ENCODE assay signal across 8 cellular contexts in the genomic region with DNA sequence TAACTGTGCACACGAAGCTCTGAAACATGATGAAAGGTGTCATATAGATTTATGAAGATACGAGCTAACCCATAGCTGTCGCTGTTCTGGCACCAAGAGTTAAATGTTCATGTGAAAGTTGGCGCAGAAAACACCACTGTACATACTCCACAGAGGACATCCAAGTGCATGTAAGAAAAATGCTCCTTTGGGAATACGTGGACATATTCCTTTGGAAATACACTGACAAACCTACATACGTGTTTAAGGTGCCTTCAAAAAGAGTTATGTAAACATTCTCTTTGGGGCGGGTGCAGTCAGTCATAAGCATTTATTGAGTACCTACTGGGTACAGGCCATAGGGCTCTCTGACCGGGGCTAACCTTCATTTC. TPM values are rescaled to one million over a fixed set of nuclear protein-coding genes. Genes with fewer than 3 reads are reported as not detected.
A peak's percentile ranks its signal among the peaks of the same experiment; 100 is the strongest.
DNase-seq lines count a peak whose midpoint lies in the region; ATAC-seq and TF ChIP-seq lines count a peak whose summit lies in the region.

No MANE protein-coding gene starts in this region.

- ATAC-seq in foreskin keratinocyte: no peak
- ATAC-seq in GM21528 (IDR thresholded peaks at IDR 0.05; ENCODE audit: low FRiP score, unreplicated experiment): no peak

- H3K27me3 ChIP-seq in foreskin keratinocyte (no peaks in the 10 kb centered on the region), prostate gland (replicated peaks; ENCODE audit: insufficient read depth) (no peaks in the 10 kb centered on the region)

- TF ChIP-seq POLR2A in prostate gland (IDR thresholded peaks at IDR 0.05): no peak

- peak overlapping the region; percentile 94 for H3K4me3 ChIP-seq in GM08714 (ENCODE audit: low read length)
- H3K4me3 ChIP-seq in LNCaP clone FGC (ENCODE audit: low read depth, low read length): peak overlapping the region; percentile 63
- peak overlapping the region; percentile 61 to 82 for H3K4me3 ChIP-seq in prostate gland

- no peaks in the 10 kb centered on the region for H3K9me3 ChIP-seq in prostate gland

- DNase-seq in LNCaP clone FGC (ENCODE audit: low read depth) (peak; percentile 75), foreskin keratinocyte (peak; percentile 17 to 49), prostate gland (ENCODE audit: low spot score) (peak; percentile 20), UCSD-AML1 (lab: John Stamatoyannopoulos, UW; ENCODE audit: unreplicated experiment) (no peak), NCI-H1105 (lab: John Stamatoyannopoulos, UW) (no peak)

- 0% methylated on average over 8 of the region's 8 CpGs for WGBS in prostate gland

- no peaks in the 10 kb centered on the region for H3K36me3 ChIP-seq in prostate gland

- H3K4me1 ChIP-seq in foreskin keratinocyte: peaks cover 26% of the 10 kb centered on the region
- H3K4me1 ChIP-seq in prostate gland (replicated peaks): no peaks in the 10 kb centered on the region

- TF ChIP-seq CTCF in LNCaP clone FGC (IDR thresholded peaks at IDR 0.05; ENCODE audit: control insufficient read depth, extremely low read depth, insufficient read depth) (no peak), VCaP (conservative IDR thresholded peaks at IDR 0.05) (0 out of 2 replicates have a peak, but pooled peaks have one; percentile 19), foreskin keratinocyte (conservative IDR thresholded peaks at IDR 0.05) (peak; percentile 38), prostate gland (IDR thresholded peaks at IDR 0.05) (no peak)

- H3K27ac ChIP-seq in VCaP (peak overlapping the region; percentile 99), foreskin keratinocyte (peak overlapping the region; percentile 92), prostate gland (peak overlapping the region; percentile 97 to 100)

- intact Hi-C loops in prostate gland (cut with DNase I): loop anchor here (2.0 to 5.0 kb wide), 3 partner anchors 56 to 406 kb away; no protein-coding TSS in a partner anchor

RNA-seq across cellular contexts. Expression of gene ARID1B, which starts 0.7 kb away (rescaled TPM):
- total RNA-seq in foreskin keratinocyte (28.2 and 31.4 TPM in 2 replicates), prostate gland (10 to 100 TPM; 65.1 to 99.4 TPM)
- 6.9 and 8.5 TPM in 2 replicates for polyA plus RNA-seq in foreskin keratinocyte

Comparison
In these comparisons a context has a peak if more than half of its experiments do, and no peak if none do; other contexts are left out.
1. DNase-seq: peak in LNCaP clone FGC (single experiment), foreskin keratinocyte (2 of 2) and prostate gland (single experiment); none in UCSD-AML1 (single experiment) and NCI-H1105 (single experiment).
2. CTCF ChIP-seq: peak in VCaP (single experiment) and foreskin keratinocyte (single experiment); none in LNCaP clone FGC (single experiment) and prostate gland (0 of 4).
3. Peak in every context shown above with its lines, with median percentiles within 50 percentile points of each other: H3K4me3 ChIP-seq and H3K27ac ChIP-seq.